Comparison of ENCODE assay signal across 2 cellular contexts in genomic region chr17:322006-322780, GRCh38.
TF ChIP-seq lines count a peak whose summit lies in the region.

No MANE protein-coding gene starts in this region.

TF ChIP-seq in neural cell, 6 proteins besides CTCF, POLR2A, EP300 and RAD21 (continued from another document):
- TF ChIP-seq, protein P1, sequence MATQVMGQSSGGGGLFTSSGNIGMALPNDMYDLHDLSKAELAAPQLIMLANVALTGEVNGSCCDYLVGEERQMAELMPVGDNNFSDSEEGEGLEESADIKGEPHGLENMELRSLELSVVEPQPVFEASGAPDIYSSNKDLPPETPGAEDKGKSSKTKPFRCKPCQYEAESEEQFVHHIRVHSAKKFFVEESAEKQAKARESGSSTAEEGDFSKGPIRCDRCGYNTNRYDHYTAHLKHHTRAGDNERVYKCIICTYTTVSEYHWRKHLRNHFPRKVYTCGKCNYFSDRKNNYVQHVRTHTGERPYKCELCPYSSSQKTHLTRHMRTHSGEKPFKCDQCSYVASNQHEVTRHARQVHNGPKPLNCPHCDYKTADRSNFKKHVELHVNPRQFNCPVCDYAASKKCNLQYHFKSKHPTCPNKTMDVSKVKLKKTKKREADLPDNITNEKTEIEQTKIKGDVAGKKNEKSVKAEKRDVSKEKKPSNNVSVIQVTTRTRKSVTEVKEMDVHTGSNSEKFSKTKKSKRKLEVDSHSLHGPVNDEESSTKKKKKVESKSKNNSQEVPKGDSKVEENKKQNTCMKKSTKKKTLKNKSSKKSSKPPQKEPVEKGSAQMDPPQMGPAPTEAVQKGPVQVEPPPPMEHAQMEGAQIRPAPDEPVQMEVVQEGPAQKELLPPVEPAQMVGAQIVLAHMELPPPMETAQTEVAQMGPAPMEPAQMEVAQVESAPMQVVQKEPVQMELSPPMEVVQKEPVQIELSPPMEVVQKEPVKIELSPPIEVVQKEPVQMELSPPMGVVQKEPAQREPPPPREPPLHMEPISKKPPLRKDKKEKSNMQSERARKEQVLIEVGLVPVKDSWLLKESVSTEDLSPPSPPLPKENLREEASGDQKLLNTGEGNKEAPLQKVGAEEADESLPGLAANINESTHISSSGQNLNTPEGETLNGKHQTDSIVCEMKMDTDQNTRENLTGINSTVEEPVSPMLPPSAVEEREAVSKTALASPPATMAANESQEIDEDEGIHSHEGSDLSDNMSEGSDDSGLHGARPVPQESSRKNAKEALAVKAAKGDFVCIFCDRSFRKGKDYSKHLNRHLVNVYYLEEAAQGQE (IDR thresholded peaks at IDR 0.05; ENCODE audit: borderline replicate concordance) = no peak
- no peak for TF ChIP-seq MXI1 (conservative IDR thresholded peaks at IDR 0.05; ENCODE audit: poor library complexity, severe bottlenecking)

TF ChIP-seq in HEK293T, 16 proteins besides CTCF, POLR2A, EP300 and RAD21 (continued from another document):
- TF ChIP-seq, protein P2, sequence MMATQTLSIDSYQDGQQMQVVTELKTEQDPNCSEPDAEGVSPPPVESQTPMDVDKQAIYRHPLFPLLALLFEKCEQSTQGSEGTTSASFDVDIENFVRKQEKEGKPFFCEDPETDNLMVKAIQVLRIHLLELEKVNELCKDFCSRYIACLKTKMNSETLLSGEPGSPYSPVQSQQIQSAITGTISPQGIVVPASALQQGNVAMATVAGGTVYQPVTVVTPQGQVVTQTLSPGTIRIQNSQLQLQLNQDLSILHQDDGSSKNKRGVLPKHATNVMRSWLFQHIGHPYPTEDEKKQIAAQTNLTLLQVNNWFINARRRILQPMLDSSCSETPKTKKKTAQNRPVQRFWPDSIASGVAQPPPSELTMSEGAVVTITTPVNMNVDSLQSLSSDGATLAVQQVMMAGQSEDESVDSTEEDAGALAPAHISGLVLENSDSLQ (IDR thresholded peaks at IDR 0.05) = no peak
- TF ChIP-seq L3MBTL2 (conservative IDR thresholded peaks at IDR 0.05) (no peak), NFRKB (IDR thresholded peaks at IDR 0.05) (no peak), FOXA1 (IDR thresholded peaks at IDR 0.05) (no peak), SUZ12 (IDR thresholded peaks at IDR 0.05) (no peak)
TF ChIP-seq in HEK293T: peak in this region for 0.
